In the genomic region with DNA sequence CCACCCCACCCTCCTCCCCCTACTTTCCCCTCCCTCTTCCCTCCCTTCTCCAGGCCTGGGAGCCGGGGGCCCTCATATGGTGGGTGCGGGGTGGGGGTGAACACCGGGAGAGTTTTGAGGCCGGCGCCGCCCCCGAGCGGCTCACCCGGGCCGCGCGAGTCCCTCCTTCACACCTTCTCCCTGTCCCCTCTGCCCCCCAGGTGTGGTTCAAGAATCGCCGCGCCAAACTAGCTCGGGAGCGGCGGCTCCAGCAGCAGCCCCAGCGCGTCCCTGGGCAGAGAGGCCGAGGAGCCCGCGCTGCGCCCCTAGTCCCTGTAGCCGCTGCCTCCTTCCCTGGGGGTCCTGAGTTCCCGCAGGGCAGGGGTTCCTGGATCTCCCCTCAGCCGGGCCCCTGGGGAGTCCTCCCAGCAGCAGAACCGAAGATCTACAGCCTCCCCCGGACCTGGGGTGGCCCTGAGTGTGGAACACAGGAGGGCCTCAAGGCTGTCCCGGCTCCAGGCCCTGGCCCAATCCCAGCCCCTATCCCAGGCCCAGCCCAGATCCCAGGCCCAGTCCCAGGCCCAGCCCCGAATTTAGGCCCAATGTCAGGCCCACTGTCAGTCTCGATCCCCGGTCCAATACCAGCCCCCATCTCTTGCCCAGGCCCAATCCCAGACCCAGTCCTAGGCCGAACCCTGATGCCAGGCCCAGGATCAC, we compare ENCODE assay signal across 30 cellular contexts. TPM values are rescaled to one million over a fixed set of nuclear protein-coding genes. Genes with fewer than 3 reads are reported as not detected.
"Had no signal": no experiment of that assay in that cellular context is flagged by ENCODE, and none has a peak within 500 bp of the region (broad histone marks: within the 10 kb centered on the region; RNA-seq: fewer than 3 reads in every experiment).

No MANE protein-coding gene starts in this region.

- DNase-seq: cerebellar nuclear complex; colonic mucosa; effector CD4-positive, alpha-beta T cell; endodermal cell; foreskin melanocyte; head of caudate nucleus; left colon; natural killer cell; psoas muscle; retina; spleen; stimulated activated CD4-positive, alpha-beta T cell treated with anti-CD3 and anti-CD28 coated beads, Interleukin-15, amount 100 ng/mL, for 24 hours; stimulated activated CD4-positive, alpha-beta T cell treated with anti-CD3 and anti-CD28 coated beads, Interleukin-1b, Interleukin-23, amount 100 ng/mL, for 48 hours; stimulated activated CD4-positive, alpha-beta T cell treated with anti-CD3 and anti-CD28 coated beads, Interleukin-4, amount 100 ng/mL, for 24 hours; stimulated activated naive B cell treated with anti-CD40 and anti-IgM and Interleukin-4, amounts not matched to agents 10 μg/mL and 1 μg/mL and 100 μg/mL, for 72 hours; trophoblast cell had no signal

- H3K27ac Mint-ChIP-seq: endodermal cell, mesothelial cell of epicardium, natural killer cell had no signal

- H3K36me3 ChIP-seq: colonic mucosa, spleen had no signal

- H3K9me3 ChIP-seq: colonic mucosa had no signal

- H3K4me2 ChIP-seq: hepatocyte had no signal

- H2AFZ ChIP-seq: hepatocyte had no signal

- FAIRE-seq: endothelial cell of umbilical vein had no signal

- H3K4me3 ChIP-seq: colonic mucosa, hepatocyte, psoas muscle, spleen had no signal

- H3K79me2 ChIP-seq: hepatocyte had no signal

- H3K36me3 Mint-ChIP-seq: mesothelial cell of epicardium, natural killer cell had no signal

- H3K9me3 Mint-ChIP-seq: mesothelial cell of epicardium, natural killer cell had no signal

- H3K4me3 Mint-ChIP-seq: endodermal cell; mesothelial cell of epicardium; natural killer cell; stimulated activated naive B cell treated with anti-CD40 and anti-IgM and Interleukin-4, amounts not matched to agents 10 μg/mL and 1 μg/mL and 100 μg/mL, for 72 hours had no signal

- ATAC-seq: left colon; natural killer cell; psoas muscle; sciatic nerve; stimulated activated naive B cell treated with anti-CD40 and anti-IgM and Interleukin-4, amounts not matched to agents 10 μg/mL and 1 μg/mL and 100 μg/mL, for 72 hours had no signal

- H3K27ac ChIP-seq: colonic mucosa, hepatocyte, psoas muscle, spleen had no signal

- H3K4me1 ChIP-seq: colonic mucosa, psoas muscle had no signal

- H3K27me3 ChIP-seq: colonic mucosa, hepatocyte had no signal

RNA-seq across cellular contexts. Expression of a gene that starts 1.7 kb away (rescaled TPM):
- total RNA-seq: colonic mucosa, dermis microvascular lymphatic vessel endothelial cell, endodermal cell, endothelial cell of umbilical vein, hepatocyte, kidney epithelial cell, left colon, lower leg skin, mesothelial cell of epicardium, mucosa of gallbladder, myocyte, natural killer cell, omental fat pad, psoas muscle, sciatic nerve, skeletal muscle tissue, spleen, urinary bladder had no signal
- polyA plus RNA-seq: endothelial cell of umbilical vein, esophagus, hepatocyte, psoas muscle, spleen, thymus, urinary bladder had no signal

RNA-seq across cellular contexts. Expression of a gene that starts 25.4 kb away (rescaled TPM):
- total RNA-seq: dermis microvascular lymphatic vessel endothelial cell, endothelial cell of umbilical vein, kidney epithelial cell, lower leg skin, mesothelial cell of epicardium, myocyte, natural killer cell, omental fat pad, psoas muscle, sciatic nerve, skeletal muscle tissue had no signal
- polyA plus RNA-seq: endothelial cell of umbilical vein, psoas muscle, spleen had no signal

RNA-seq across cellular contexts. Expression of a gene that starts 39.0 kb away (rescaled TPM):
- total RNA-seq: colonic mucosa, dermis microvascular lymphatic vessel endothelial cell, endothelial cell of umbilical vein, hepatocyte, kidney epithelial cell, left colon, lower leg skin, mesothelial cell of epicardium, mucosa of gallbladder, myocyte, natural killer cell, omental fat pad, psoas muscle, skeletal muscle tissue, urinary bladder had no signal
- polyA plus RNA-seq: endothelial cell of umbilical vein, esophagus, spleen, urinary bladder had no signal

RNA-seq across cellular contexts. Expression of a gene that starts 56.4 kb away (rescaled TPM):
- total RNA-seq: colonic mucosa, dermis microvascular lymphatic vessel endothelial cell, endodermal cell, endothelial cell of umbilical vein, hepatocyte, kidney epithelial cell, left colon, lower leg skin, mesothelial cell of epicardium, mucosa of gallbladder, myocyte, natural killer cell, omental fat pad, psoas muscle, sciatic nerve, skeletal muscle tissue, spleen, urinary bladder had no signal
- polyA plus RNA-seq: endothelial cell of umbilical vein, esophagus, hepatocyte, psoas muscle, spleen, thymus, urinary bladder had no signal
